17 cellular contexts compared by ENCODE assay signal in the genomic region with DNA sequence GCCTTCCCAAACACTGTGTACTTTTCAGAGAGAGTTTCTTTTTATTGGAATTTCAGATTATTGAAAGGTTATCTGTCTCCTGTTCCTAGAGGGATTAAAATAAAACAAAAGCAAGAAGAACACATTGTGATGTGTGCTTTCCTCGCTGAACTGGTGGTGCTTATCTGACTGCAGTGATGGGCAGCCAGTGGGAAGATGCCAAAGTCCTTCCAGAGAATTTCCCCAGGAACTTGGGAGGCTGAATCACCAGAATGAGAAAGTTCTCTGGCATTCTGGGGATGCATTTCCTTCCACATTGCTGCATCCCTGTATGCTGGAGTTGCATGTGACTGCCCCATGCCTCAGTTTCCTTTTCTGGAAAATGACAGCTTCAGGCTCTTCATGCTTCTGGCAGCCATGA. TPM values are rescaled to one million over a fixed set of nuclear protein-coding genes. Genes with fewer than 3 reads are reported as not detected.
DNase-seq lines count a peak whose midpoint lies in the region; FAIRE-seq and TF ChIP-seq lines count a peak whose summit lies in the region.
"Had no signal": no experiment of that assay in that cellular context is flagged by ENCODE, and none has a peak within 500 bp of the region (broad histone marks: within the 10 kb centered on the region; RNA-seq: fewer than 3 reads in every experiment).

No MANE protein-coding gene starts in this region.

- H3K27me3 Mint-ChIP-seq in astrocyte (ENCODE audit: low read depth, unreplicated experiment) = peaks cover 3% of the 10 kb centered on the region

- peaks cover 9% of the 10 kb centered on the region for H3K27me3 ChIP-seq in astrocyte (ENCODE audit: insufficient read depth, low read length)

- H3K36me3 ChIP-seq in astrocyte (ENCODE audit: insufficient read depth, low read length) = no peaks in the 10 kb centered on the region
- H3K36me3 ChIP-seq: cardiac muscle cell had no signal

- TF ChIP-seq CTCF in AG09309 (IDR thresholded peaks at IDR 0.05; ENCODE audit: control insufficient read depth, insufficient read depth, low read depth, low read length, missing control alignments) (no peak), astrocyte (IDR thresholded peaks at IDR 0.05; ENCODE audit: insufficient read depth, low read depth, low read length) (no peak)

- peaks cover 8% of the 10 kb centered on the region for H3K4me1 ChIP-seq in astrocyte (ENCODE audit: insufficient read depth, low read length)

- H3K36me3 Mint-ChIP-seq in astrocyte (ENCODE audit: low read depth, unreplicated experiment) = no peaks in the 10 kb centered on the region
- H3K36me3 Mint-ChIP-seq: activated naive CD4-positive, alpha-beta T cell treated with anti-CD3 and anti-CD28 coated beads, Interleukin-2, amount 10 ng/mL, durations not matched to agents 7 days and 5 days had no signal

- H3K9me3 ChIP-seq in astrocyte (ENCODE audit: insufficient read depth, low read depth, low read length) = no peaks in the 10 kb centered on the region

- no peak overlapping the region for H3K4me3 Mint-ChIP-seq in astrocyte (ENCODE audit: unreplicated experiment)
- H3K4me3 Mint-ChIP-seq: activated CD4-positive, alpha-beta T cell treated with anti-CD3 and anti-CD28 coated beads for 36 hours; activated naive CD4-positive, alpha-beta T cell treated with anti-CD3 and anti-CD28 coated beads, Interleukin-2, amount 10 ng/mL, durations not matched to agents 7 days and 5 days; B cell had no signal

- no peak overlapping the region for H3K27ac Mint-ChIP-seq in astrocyte (ENCODE audit: unreplicated experiment)
- H3K27ac Mint-ChIP-seq: activated CD4-positive, alpha-beta T cell treated with anti-CD3 and anti-CD28 coated beads for 36 hours; activated naive CD4-positive, alpha-beta T cell treated with anti-CD3 and anti-CD28 coated beads, Interleukin-2, amount 10 ng/mL, durations not matched to agents 7 days and 5 days had no signal

- peak overlapping the region; percentile 42 for H3K4me2 ChIP-seq in astrocyte (ENCODE audit: low read length)

- H3K4me1 Mint-ChIP-seq in astrocyte (ENCODE audit: low read depth, unreplicated experiment) = peaks cover 16% of the 10 kb centered on the region
- H3K4me1 Mint-ChIP-seq: activated naive CD4-positive, alpha-beta T cell treated with anti-CD3 and anti-CD28 coated beads, Interleukin-2, amount 10 ng/mL, durations not matched to agents 7 days and 5 days had no signal

- peak; percentile 16 for DNase-seq in AG09309 (ENCODE audit: low read depth)
- peak; percentile 15 for DNase-seq in LHCN-M2 (ENCODE audit: low read depth)
- peak; percentile 72 for DNase-seq in astrocyte (ENCODE audit: low read depth)
- peak; percentile 44 for DNase-seq in hepatic stellate cell (ENCODE audit: low spot score)
- no peak for DNase-seq in activated gamma-delta T cell treated with Interleukin-2 at 50 U/mL for 16 hours
- DNase-seq in activated CD4-positive, alpha-beta T cell treated with anti-CD3 and anti-CD28 coated beads, Interleukin-2, amount 50 U/mL, for 4 hours = no peak
- no peak for DNase-seq in SK-N-DZ (ENCODE audit: low spot score)
- DNase-seq in NK-92 (lab: John Stamatoyannopoulos, UW; ENCODE audit: unreplicated experiment) = no peak
- DNase-seq: activated CD4-positive, alpha-beta T cell treated with anti-CD3 and anti-CD28 coated beads for 36 hours; activated naive CD4-positive, alpha-beta T cell treated with anti-CD3 and anti-CD28 coated beads, Interleukin-2, amount 10 ng/mL, durations not matched to agents 7 days and 5 days; Karpas-422; left ventricle myocardium superior; NCI-H1417 treated with DMSO at 0.1 percent for 48 hours; small intestine; T-helper 9 cell had no signal

- H3K4me3 ChIP-seq in AG09309 (ENCODE audit: control insufficient read depth, low read depth, low read length) (no peak overlapping the region), astrocyte (ENCODE audit: insufficient read depth, low read depth, low read length) (no peak overlapping the region)
- H3K4me3 ChIP-seq: cardiac muscle cell had no signal

- H3K9ac ChIP-seq in astrocyte (ENCODE audit: low read length) = no peak overlapping the region

- FAIRE-seq in astrocyte (lab: Jason Lieb, UNC) = peak; percentile 85
- FAIRE-seq: small intestine had no signal

- no peaks in the 10 kb centered on the region for H3K9me3 Mint-ChIP-seq in astrocyte (ENCODE audit: unreplicated experiment)
- H3K9me3 Mint-ChIP-seq: activated naive CD4-positive, alpha-beta T cell treated with anti-CD3 and anti-CD28 coated beads, Interleukin-2, amount 10 ng/mL, durations not matched to agents 7 days and 5 days had no signal

- H3K79me2 ChIP-seq in astrocyte (ENCODE audit: insufficient read depth, low read length) = no peaks in the 10 kb centered on the region

- no peak overlapping the region for H2AFZ ChIP-seq in astrocyte (ENCODE audit: low read depth, low read length)

- H3K27ac ChIP-seq in astrocyte (ENCODE audit: low read depth, low read length) = no peak overlapping the region
- H3K27ac ChIP-seq: cardiac muscle cell had no signal

- no peaks in the 10 kb centered on the region for H4K20me1 ChIP-seq in astrocyte (ENCODE audit: insufficient read depth, low read length)

RNA-seq across cellular contexts. Expression of a gene that starts 53.9 kb away (rescaled TPM):
- total RNA-seq in LHCN-M2 (2014; rRNA removed) (10.7 and 22.6 TPM in 2 replicates), astrocyte (38.0 and 39.9 TPM in 2 replicates)
- polyA plus RNA-seq in LHCN-M2 (2012) = 27.5 TPM
- 59.3 and 61.8 TPM in 2 replicates for polyA plus RNA-seq in SK-N-DZ (2014; cell fraction: cytosol; rRNA removed)
- 35.2 and 43.3 TPM in 2 replicates for polyA plus RNA-seq in SK-N-DZ (2014; cell fraction: nucleus; rRNA removed)

Comparison
In these comparisons a context has a peak if more than half of its experiments do, and no peak if none do; other contexts are left out.
1. DNase-seq: peak in AG09309 (single experiment), LHCN-M2 (single experiment), astrocyte (single experiment) and hepatic stellate cell (single experiment); none in activated gamma-delta T cell treated with Interleukin-2 at 50 U/mL for 16 hours (single experiment), activated CD4-positive, alpha-beta T cell treated with anti-CD3 and anti-CD28 coated beads, Interleukin-2, amount 50 U/mL, for 4 hours (0 of 2), SK-N-DZ (single experiment) and NK-92 (single experiment).